ENCODE assay signal across 2 cellular contexts in genomic region chr1:16766663-16767342, GRCh38. TPM values are rescaled to one million over a fixed set of nuclear protein-coding genes. Genes with fewer than 3 reads are reported as not detected.
"Had no signal": no experiment of that assay in that cellular context is flagged by ENCODE, and none has a peak within 500 bp of the region (broad histone marks: within the 10 kb centered on the region; RNA-seq: fewer than 3 reads in every experiment).

No MANE protein-coding gene starts in this region.

RNA-seq across cellular contexts. Expression of gene RNU1-4, which starts 26.5 kb away (rescaled TPM):
- polyA plus RNA-seq: adipose tissue, cardiac muscle cell had no signal
